In the genomic region with DNA sequence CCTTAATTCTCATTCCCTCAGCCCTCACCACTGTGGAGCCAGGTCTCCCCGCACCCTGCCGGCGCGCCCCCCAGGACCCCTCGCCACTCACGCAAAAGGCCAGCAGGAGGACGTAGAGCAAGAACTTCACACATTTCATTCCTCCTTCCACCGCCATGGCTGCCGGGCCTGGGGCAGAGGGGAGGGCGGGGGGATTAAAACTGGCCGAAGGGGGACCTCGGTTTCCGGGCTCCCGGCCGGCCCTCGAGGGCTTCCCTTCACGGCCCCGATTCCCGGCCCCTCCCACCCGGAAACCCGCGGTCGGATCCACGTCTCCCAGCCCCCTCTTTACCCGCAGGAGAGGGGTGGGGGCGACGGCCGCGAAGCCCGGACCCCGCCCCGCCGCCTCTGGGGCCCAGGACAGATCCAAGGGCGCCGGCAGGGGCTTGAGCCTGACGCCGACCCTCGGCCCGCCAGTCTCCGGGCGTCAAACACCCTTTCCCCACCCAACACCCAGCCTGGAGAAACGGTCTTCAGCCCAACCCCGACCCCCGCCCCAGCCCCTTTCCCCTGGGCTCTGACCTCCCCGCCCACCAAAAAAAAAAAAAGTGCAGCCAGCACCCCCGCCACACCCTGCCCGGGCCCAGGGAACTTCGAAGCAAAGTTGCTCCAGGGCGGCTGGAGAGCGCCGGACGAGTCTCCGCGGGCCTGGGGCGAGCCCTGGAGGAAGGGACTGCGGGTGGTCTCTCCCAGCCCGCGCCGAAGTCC, we compare ENCODE assay signal across 1 cellular context.
TF ChIP-seq lines count a peak whose summit lies in the region.

No MANE protein-coding gene starts in this region.

TF ChIP-seq in SK-N-SH, 30 proteins besides CTCF, POLR2A, EP300 and RAD21 (continued from another document):
- TF ChIP-seq, protein P1, sequence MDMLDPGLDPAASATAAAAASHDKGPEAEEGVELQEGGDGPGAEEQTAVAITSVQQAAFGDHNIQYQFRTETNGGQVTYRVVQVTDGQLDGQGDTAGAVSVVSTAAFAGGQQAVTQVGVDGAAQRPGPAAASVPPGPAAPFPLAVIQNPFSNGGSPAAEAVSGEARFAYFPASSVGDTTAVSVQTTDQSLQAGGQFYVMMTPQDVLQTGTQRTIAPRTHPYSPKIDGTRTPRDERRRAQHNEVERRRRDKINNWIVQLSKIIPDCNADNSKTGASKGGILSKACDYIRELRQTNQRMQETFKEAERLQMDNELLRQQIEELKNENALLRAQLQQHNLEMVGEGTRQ (IDR thresholded peaks at IDR 0.05; ENCODE audit: borderline replicate concordance, low read depth, low read length): no peak
- TF ChIP-seq YY1 (IDR thresholded peaks at IDR 0.05; ENCODE audit: low read depth) (peak; percentile 55; the same call in 1 of the 2 replicates), RXRA (IDR thresholded peaks at IDR 0.05; ENCODE audit: borderline replicate concordance, low read depth) (no peak), FOXJ3 (CRISPR knock-in tag; IDR thresholded peaks at IDR 0.05) (no peak), FOSL2 (IDR thresholded peaks at IDR 0.05; ENCODE audit: borderline replicate concordance, low read depth) (no peak), TCF12 (IDR thresholded peaks at IDR 0.05) (no peak; the same call in 1 of the 2 replicates), GATA2 (CRISPR knock-in tag; IDR thresholded peaks at IDR 0.05) (no peak), MXI1 (IDR thresholded peaks at IDR 0.05; ENCODE audit: low read depth, low read length) (no peak; the same call in 1 of the 2 replicates), MEF2A (IDR thresholded peaks at IDR 0.05; ENCODE audit: borderline replicate concordance, low read depth) (no peak), EZH2phosphoT487 (IDR thresholded peaks at IDR 0.05; ENCODE audit: borderline replicate concordance, low read depth) (no peak), RFX5 (IDR thresholded peaks at IDR 0.05; ENCODE audit: low read length) (no peak), SIN3A (IDR thresholded peaks at IDR 0.05; ENCODE audit: borderline replicate concordance, low read depth, low read length) (peak; percentile 84; the same call in 1 of the 2 replicates), ELF1 (IDR thresholded peaks at IDR 0.05) (peak; percentile 62), NFIC (IDR thresholded peaks at IDR 0.05; ENCODE audit: borderline replicate concordance) (no peak), SMC3 (IDR thresholded peaks at IDR 0.05; ENCODE audit: low read depth, low read length) (no peak), TAF1 (IDR thresholded peaks at IDR 0.05; ENCODE audit: borderline replicate concordance, low read depth, low read length) (peak; percentile 42; the same call in 1 of the 2 replicates), TEAD4 (IDR thresholded peaks at IDR 0.05; ENCODE audit: borderline replicate concordance, insufficient read depth) (no peak), GABPA (IDR thresholded peaks at IDR 0.05; ENCODE audit: low read depth) (0 out of 2 replicates have a peak, but pooled peaks have one; percentile 19), POLR2AphosphoS5 (IDR thresholded peaks at IDR 0.05; ENCODE audit: low read depth, low read length) (no peak; the same call in 1 of the 2 replicates), RCOR1 (IDR thresholded peaks at IDR 0.05; ENCODE audit: low read length) (no peak), CHD2 (IDR thresholded peaks at IDR 0.05; ENCODE audit: low read length, partially characterized antibody) (no peak), NRF1 (IDR thresholded peaks at IDR 0.05; ENCODE audit: low read depth, low read length) (no peak), FOXM1 (IDR thresholded peaks at IDR 0.05; ENCODE audit: low read depth) (no peak)
- TF ChIP-seq, protein P2, sequence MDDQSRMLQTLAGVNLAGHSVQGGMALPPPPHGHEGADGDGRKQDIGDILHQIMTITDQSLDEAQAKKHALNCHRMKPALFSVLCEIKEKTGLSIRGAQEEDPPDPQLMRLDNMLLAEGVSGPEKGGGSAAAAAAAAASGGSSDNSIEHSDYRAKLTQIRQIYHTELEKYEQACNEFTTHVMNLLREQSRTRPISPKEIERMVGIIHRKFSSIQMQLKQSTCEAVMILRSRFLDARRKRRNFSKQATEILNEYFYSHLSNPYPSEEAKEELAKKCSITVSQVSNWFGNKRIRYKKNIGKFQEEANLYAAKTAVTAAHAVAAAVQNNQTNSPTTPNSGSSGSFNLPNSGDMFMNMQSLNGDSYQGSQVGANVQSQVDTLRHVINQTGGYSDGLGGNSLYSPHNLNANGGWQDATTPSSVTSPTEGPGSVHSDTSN (IDR thresholded peaks at IDR 0.05): no peak; the same call in 1 of the 2 replicates
- TF ChIP-seq, protein P3, sequence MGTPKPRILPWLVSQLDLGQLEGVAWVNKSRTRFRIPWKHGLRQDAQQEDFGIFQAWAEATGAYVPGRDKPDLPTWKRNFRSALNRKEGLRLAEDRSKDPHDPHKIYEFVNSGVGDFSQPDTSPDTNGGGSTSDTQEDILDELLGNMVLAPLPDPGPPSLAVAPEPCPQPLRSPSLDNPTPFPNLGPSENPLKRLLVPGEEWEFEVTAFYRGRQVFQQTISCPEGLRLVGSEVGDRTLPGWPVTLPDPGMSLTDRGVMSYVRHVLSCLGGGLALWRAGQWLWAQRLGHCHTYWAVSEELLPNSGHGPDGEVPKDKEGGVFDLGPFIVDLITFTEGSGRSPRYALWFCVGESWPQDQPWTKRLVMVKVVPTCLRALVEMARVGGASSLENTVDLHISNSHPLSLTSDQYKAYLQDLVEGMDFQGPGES (IDR thresholded peaks at IDR 0.05; ENCODE audit: low read depth, low read length): no peak
- TF ChIP-seq, protein P4, sequence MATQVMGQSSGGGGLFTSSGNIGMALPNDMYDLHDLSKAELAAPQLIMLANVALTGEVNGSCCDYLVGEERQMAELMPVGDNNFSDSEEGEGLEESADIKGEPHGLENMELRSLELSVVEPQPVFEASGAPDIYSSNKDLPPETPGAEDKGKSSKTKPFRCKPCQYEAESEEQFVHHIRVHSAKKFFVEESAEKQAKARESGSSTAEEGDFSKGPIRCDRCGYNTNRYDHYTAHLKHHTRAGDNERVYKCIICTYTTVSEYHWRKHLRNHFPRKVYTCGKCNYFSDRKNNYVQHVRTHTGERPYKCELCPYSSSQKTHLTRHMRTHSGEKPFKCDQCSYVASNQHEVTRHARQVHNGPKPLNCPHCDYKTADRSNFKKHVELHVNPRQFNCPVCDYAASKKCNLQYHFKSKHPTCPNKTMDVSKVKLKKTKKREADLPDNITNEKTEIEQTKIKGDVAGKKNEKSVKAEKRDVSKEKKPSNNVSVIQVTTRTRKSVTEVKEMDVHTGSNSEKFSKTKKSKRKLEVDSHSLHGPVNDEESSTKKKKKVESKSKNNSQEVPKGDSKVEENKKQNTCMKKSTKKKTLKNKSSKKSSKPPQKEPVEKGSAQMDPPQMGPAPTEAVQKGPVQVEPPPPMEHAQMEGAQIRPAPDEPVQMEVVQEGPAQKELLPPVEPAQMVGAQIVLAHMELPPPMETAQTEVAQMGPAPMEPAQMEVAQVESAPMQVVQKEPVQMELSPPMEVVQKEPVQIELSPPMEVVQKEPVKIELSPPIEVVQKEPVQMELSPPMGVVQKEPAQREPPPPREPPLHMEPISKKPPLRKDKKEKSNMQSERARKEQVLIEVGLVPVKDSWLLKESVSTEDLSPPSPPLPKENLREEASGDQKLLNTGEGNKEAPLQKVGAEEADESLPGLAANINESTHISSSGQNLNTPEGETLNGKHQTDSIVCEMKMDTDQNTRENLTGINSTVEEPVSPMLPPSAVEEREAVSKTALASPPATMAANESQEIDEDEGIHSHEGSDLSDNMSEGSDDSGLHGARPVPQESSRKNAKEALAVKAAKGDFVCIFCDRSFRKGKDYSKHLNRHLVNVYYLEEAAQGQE (IDR thresholded peaks at IDR 0.05; ENCODE audit: low read depth, low read length): no peak
- TF ChIP-seq, protein P5, sequence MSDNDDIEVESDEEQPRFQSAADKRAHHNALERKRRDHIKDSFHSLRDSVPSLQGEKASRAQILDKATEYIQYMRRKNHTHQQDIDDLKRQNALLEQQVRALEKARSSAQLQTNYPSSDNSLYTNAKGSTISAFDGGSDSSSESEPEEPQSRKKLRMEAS (IDR thresholded peaks at IDR 0.05; ENCODE audit: low read depth): no peak
- TF ChIP-seq, protein P6, sequence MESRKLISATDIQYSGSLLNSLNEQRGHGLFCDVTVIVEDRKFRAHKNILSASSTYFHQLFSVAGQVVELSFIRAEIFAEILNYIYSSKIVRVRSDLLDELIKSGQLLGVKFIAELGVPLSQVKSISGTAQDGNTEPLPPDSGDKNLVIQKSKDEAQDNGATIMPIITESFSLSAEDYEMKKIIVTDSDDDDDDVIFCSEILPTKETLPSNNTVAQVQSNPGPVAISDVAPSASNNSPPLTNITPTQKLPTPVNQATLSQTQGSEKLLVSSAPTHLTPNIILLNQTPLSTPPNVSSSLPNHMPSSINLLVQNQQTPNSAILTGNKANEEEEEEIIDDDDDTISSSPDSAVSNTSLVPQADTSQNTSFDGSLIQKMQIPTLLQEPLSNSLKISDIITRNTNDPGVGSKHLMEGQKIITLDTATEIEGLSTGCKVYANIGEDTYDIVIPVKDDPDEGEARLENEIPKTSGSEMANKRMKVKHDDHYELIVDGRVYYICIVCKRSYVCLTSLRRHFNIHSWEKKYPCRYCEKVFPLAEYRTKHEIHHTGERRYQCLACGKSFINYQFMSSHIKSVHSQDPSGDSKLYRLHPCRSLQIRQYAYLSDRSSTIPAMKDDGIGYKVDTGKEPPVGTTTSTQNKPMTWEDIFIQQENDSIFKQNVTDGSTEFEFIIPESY (IDR thresholded peaks at IDR 0.05; ENCODE audit: borderline replicate concordance, low read depth): no peak
